In genomic region chr5:36957953-36958559, GRCh38 we compare ENCODE assay signal across 27 cellular contexts.
"Had no signal": no experiment of that assay in that cellular context is flagged by ENCODE, and none has a peak within 500 bp of the region (broad histone marks: within the 10 kb centered on the region; RNA-seq: fewer than 3 reads in every experiment).

No MANE protein-coding gene starts in this region.

- H3K4me3 ChIP-seq: body of pancreas, colonic mucosa, dorsolateral prefrontal cortex, esophagus muscularis mucosa, heart right ventricle, psoas muscle, tibial nerve had no signal

- DNase-seq: activated CD4-positive, alpha-beta T cell treated with anti-CD3 and anti-CD28 coated beads, Interleukin-2, amount 10 ng/mL, durations not matched to agents 7 days and 5 days; activated CD4-positive, CD25-positive, alpha-beta regulatory T cell treated with anti-CD3 and anti-CD28 coated beads, Interleukin-2, amount 50 U/mL, for 72 hours; activated CD8-positive, alpha-beta memory T cell treated with anti-CD3 and anti-CD28 coated beads, Interleukin-2, amount 10 ng/mL, durations not matched to agents 7 days and 5 days; activated CD8-positive, alpha-beta T cell treated with anti-CD3 and anti-CD28 coated beads for 36 hours; activated gamma-delta T cell; activated T-cell treated with anti-CD3 and anti-CD28 coated beads for 4 hours; anterior cingulate cortex; body of pancreas; colonic mucosa; dorsolateral prefrontal cortex; effector memory CD8-positive, alpha-beta T cell; heart right ventricle; left ventricle myocardium superior; mammary epithelial cell; midbrain; psoas muscle; stimulated activated CD4-positive, alpha-beta T cell treated with anti-CD3 and anti-CD28 coated beads, Interleukin-12 subunit alpha, Interleukin-12 subunit beta, amount 100 ng/mL, for 4 hours; stimulated activated CD4-positive, alpha-beta T cell treated with anti-CD3 and anti-CD28 coated beads, Interleukin-4, amount 100 ng/mL, for 4 hours; stimulated activated naive CD8-positive, alpha-beta T cell treated with anti-CD3 and anti-CD28 coated beads, Interleukin-15, Interleukin-2, amounts not matched to agents 100 U/mL and 50 U/mL, for 24 hours; substantia nigra; T-cell; WERI-Rb-1 had no signal

- H3K27me3 ChIP-seq: body of pancreas, colonic mucosa, dorsolateral prefrontal cortex, esophagus muscularis mucosa, heart right ventricle, tibial nerve had no signal

- H3K4me3 Mint-ChIP-seq: activated CD4-positive, alpha-beta T cell treated with anti-CD3 and anti-CD28 coated beads, Interleukin-2, amount 10 ng/mL, durations not matched to agents 7 days and 5 days; activated CD8-positive, alpha-beta memory T cell treated with anti-CD3 and anti-CD28 coated beads, Interleukin-2, amount 10 ng/mL, durations not matched to agents 7 days and 5 days; activated CD8-positive, alpha-beta T cell treated with anti-CD3 and anti-CD28 coated beads for 36 hours; activated naive CD4-positive, alpha-beta T cell treated with anti-CD3 and anti-CD28 coated beads, Interleukin-2, amount 50 U/mL, for 24 hours; effector memory CD8-positive, alpha-beta T cell; natural killer cell treated with Interleukin-12 subunit alpha and Interleukin-12 subunit beta and Interleukin-15 and Interleukin-18, amount 100 ng/mL, for 72 hours; T-cell; T-helper 2 cell treated with Interferon-gamma antibody and Interleukin-4, amounts not matched to agents 5 μg/mL and 100 μg/mL, for 36 hours had no signal

- H3K27me3 Mint-ChIP-seq: activated CD4-positive, alpha-beta T cell treated with anti-CD3 and anti-CD28 coated beads, Interleukin-2, amount 10 ng/mL, durations not matched to agents 7 days and 5 days; activated CD8-positive, alpha-beta memory T cell treated with anti-CD3 and anti-CD28 coated beads, Interleukin-2, amount 10 ng/mL, durations not matched to agents 7 days and 5 days; activated CD8-positive, alpha-beta T cell treated with anti-CD3 and anti-CD28 coated beads for 36 hours; activated naive CD4-positive, alpha-beta T cell treated with anti-CD3 and anti-CD28 coated beads, Interleukin-2, amount 50 U/mL, for 24 hours; effector memory CD8-positive, alpha-beta T cell; natural killer cell treated with Interleukin-12 subunit alpha and Interleukin-12 subunit beta and Interleukin-15 and Interleukin-18, amount 100 ng/mL, for 72 hours; T-cell had no signal

- H3K4me1 Mint-ChIP-seq: activated CD4-positive, alpha-beta T cell treated with anti-CD3 and anti-CD28 coated beads, Interleukin-2, amount 10 ng/mL, durations not matched to agents 7 days and 5 days; activated CD8-positive, alpha-beta memory T cell treated with anti-CD3 and anti-CD28 coated beads, Interleukin-2, amount 10 ng/mL, durations not matched to agents 7 days and 5 days had no signal

- H3K9me3 ChIP-seq: body of pancreas, colonic mucosa, esophagus muscularis mucosa, heart right ventricle, psoas muscle, tibial nerve had no signal

- H3K27ac Mint-ChIP-seq: activated CD4-positive, alpha-beta T cell treated with anti-CD3 and anti-CD28 coated beads, Interleukin-2, amount 10 ng/mL, durations not matched to agents 7 days and 5 days; activated CD8-positive, alpha-beta memory T cell treated with anti-CD3 and anti-CD28 coated beads, Interleukin-2, amount 10 ng/mL, durations not matched to agents 7 days and 5 days; activated CD8-positive, alpha-beta T cell treated with anti-CD3 and anti-CD28 coated beads for 36 hours; activated naive CD4-positive, alpha-beta T cell treated with anti-CD3 and anti-CD28 coated beads, Interleukin-2, amount 50 U/mL, for 24 hours; effector memory CD8-positive, alpha-beta T cell; natural killer cell treated with Interleukin-12 subunit alpha and Interleukin-12 subunit beta and Interleukin-15 and Interleukin-18, amount 100 ng/mL, for 72 hours; T-cell; T-helper 2 cell treated with Interferon-gamma antibody and Interleukin-4, amounts not matched to agents 5 μg/mL and 100 μg/mL, for 36 hours had no signal

- H3K4me1 ChIP-seq: colonic mucosa had no signal

- H3K9me3 Mint-ChIP-seq: activated CD4-positive, alpha-beta T cell treated with anti-CD3 and anti-CD28 coated beads, Interleukin-2, amount 10 ng/mL, durations not matched to agents 7 days and 5 days; activated CD8-positive, alpha-beta T cell treated with anti-CD3 and anti-CD28 coated beads for 36 hours; activated naive CD4-positive, alpha-beta T cell treated with anti-CD3 and anti-CD28 coated beads, Interleukin-2, amount 50 U/mL, for 24 hours; effector memory CD8-positive, alpha-beta T cell; natural killer cell treated with Interleukin-12 subunit alpha and Interleukin-12 subunit beta and Interleukin-15 and Interleukin-18, amount 100 ng/mL, for 72 hours; T-cell; T-helper 2 cell treated with Interferon-gamma antibody and Interleukin-4, amounts not matched to agents 5 μg/mL and 100 μg/mL, for 36 hours had no signal

- H3K27ac ChIP-seq: colonic mucosa, dorsolateral prefrontal cortex, esophagus muscularis mucosa, heart right ventricle, psoas muscle, tibial nerve, WERI-Rb-1 had no signal

- H3K36me3 ChIP-seq: colonic mucosa had no signal
